Comparison of ENCODE assay signal across 9 cellular contexts in the genomic region with DNA sequence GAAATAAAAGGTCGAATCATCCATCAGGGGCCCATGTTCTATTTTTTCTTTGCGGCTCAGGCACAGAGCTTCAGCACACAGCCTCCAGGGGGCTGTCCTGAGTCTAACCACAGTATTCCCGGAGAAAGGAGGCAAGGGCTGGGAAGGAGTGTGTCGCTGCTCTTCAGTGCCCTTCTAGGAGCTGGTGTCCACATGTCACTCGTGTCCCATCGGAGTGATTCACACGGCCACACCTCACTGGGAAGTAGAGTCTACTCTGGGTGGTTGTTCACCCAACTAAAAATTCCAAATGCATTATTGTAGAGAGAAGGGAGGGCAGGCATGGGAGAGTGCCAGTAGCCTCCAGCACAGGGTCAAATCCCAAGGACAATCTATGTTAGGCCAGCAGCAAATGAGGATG.
DNase-seq lines count a peak whose midpoint lies in the region; ATAC-seq and TF ChIP-seq lines count a peak whose summit lies in the region.
"Had no signal": no experiment of that assay in that cellular context is flagged by ENCODE, and none has a peak within 500 bp of the region (broad histone marks: within the 10 kb centered on the region; RNA-seq: fewer than 3 reads in every experiment).

No MANE protein-coding gene starts in this region.

- ATAC-seq in RWPE2 (ENCODE audit: low read depth) = no peak
- no peak for ATAC-seq in GM21360 (IDR thresholded peaks at IDR 0.05; ENCODE audit: unreplicated experiment)
- no peak for ATAC-seq in natural killer cell
- ATAC-seq in activated naive CD8-positive, alpha-beta T cell treated with anti-CD3 and anti-CD28 coated beads, Interleukin-2, amount 50 U/mL, for 24 hours = no peak

- no peaks in the 10 kb centered on the region for H3K9me3 Mint-ChIP-seq in natural killer cell
- no peaks in the 10 kb centered on the region for H3K9me3 Mint-ChIP-seq in activated naive CD8-positive, alpha-beta T cell treated with anti-CD3 and anti-CD28 coated beads, Interleukin-2, amount 50 U/mL, for 24 hours

- DNase-seq in A172 (ENCODE audit: low spot score) = peak; percentile 75
- no peak for DNase-seq in RWPE2 (ENCODE audit: low spot score)
- peak; percentile 53 for DNase-seq in iPS DF 4.7 (ENCODE audit: extremely low read depth, low spot score)
- no peak for DNase-seq in natural killer cell
- DNase-seq in activated naive CD8-positive, alpha-beta T cell treated with anti-CD3 and anti-CD28 coated beads, Interleukin-2, amount 50 U/mL, for 24 hours = no peak
- DNase-seq in Karpas-422 = no peak

- H3K9me3 ChIP-seq in RWPE2 (ENCODE audit: severe bottlenecking) (no peaks in the 10 kb centered on the region), Karpas-422 (ENCODE audit: low read length) (no peaks in the 10 kb centered on the region)

- no peak overlapping the region for H3K4me2 ChIP-seq in Karpas-422 (ENCODE audit: low read depth, low read length, poor library complexity, severe bottlenecking)

- H3K4me1 ChIP-seq in RWPE2 (ENCODE audit: insufficient read depth, poor library complexity, severe bottlenecking) = peaks cover 17% of the 10 kb centered on the region
- peaks cover 4% of the 10 kb centered on the region for H3K4me1 ChIP-seq in Karpas-422 (ENCODE audit: low read length)

- H3K4me3 ChIP-seq in RWPE2 (ENCODE audit: severe bottlenecking) (no peak overlapping the region), Karpas-422 (ENCODE audit: low read length) (no peak overlapping the region)

- H3K36me3 ChIP-seq in RWPE2 (ENCODE audit: low read depth) (no peaks in the 10 kb centered on the region), Karpas-422 (ENCODE audit: insufficient read depth, low read length) (no peaks in the 10 kb centered on the region)

- no peak overlapping the region for H3K9ac ChIP-seq in Karpas-422 (ENCODE audit: low read length)

- TF ChIP-seq CTCF in GM12873 (IDR thresholded peaks at IDR 0.05; ENCODE audit: insufficient read depth, low read depth, low read length, missing control alignments) (peak; percentile 40), RWPE2 (IDR thresholded peaks at IDR 0.05; ENCODE audit: poor library complexity, severe bottlenecking) (peak; percentile 67), natural killer cell (IDR thresholded peaks at IDR 0.05) (no peak)

- no peaks in the 10 kb centered on the region for H3K36me3 Mint-ChIP-seq in natural killer cell
- H3K36me3 Mint-ChIP-seq in activated naive CD8-positive, alpha-beta T cell treated with anti-CD3 and anti-CD28 coated beads, Interleukin-2, amount 50 U/mL, for 24 hours (ENCODE audit: low read depth) = no peaks in the 10 kb centered on the region

- H2AFZ ChIP-seq in Karpas-422 (ENCODE audit: low read length) = no peak overlapping the region

- H3K27ac ChIP-seq in RWPE2 (ENCODE audit: poor library complexity, severe bottlenecking) (no peak overlapping the region), Karpas-422 (ENCODE audit: low read length) (no peak overlapping the region)
- H3K27ac ChIP-seq: epithelial cell of prostate had no signal

- no peaks in the 10 kb centered on the region for H4K20me1 ChIP-seq in Karpas-422 (ENCODE audit: insufficient read depth, low read depth, low read length)

- no peak overlapping the region for H3K4me3 Mint-ChIP-seq in natural killer cell
- H3K4me3 Mint-ChIP-seq in activated naive CD8-positive, alpha-beta T cell treated with anti-CD3 and anti-CD28 coated beads, Interleukin-2, amount 50 U/mL, for 24 hours = no peak overlapping the region

- H3K27me3 Mint-ChIP-seq in natural killer cell (ENCODE audit: low read depth in 2 of 2) = peaks cover 18 to 46% of the 10 kb centered on the region in 2 donors
- peaks cover 41% of the 10 kb centered on the region for H3K27me3 Mint-ChIP-seq in activated naive CD8-positive, alpha-beta T cell treated with anti-CD3 and anti-CD28 coated beads, Interleukin-2, amount 50 U/mL, for 24 hours

- H3K79me2 ChIP-seq in Karpas-422 (ENCODE audit: low read length) = no peaks in the 10 kb centered on the region

- H3K27ac Mint-ChIP-seq in natural killer cell = no peak overlapping the region
- no peak overlapping the region for H3K27ac Mint-ChIP-seq in activated naive CD8-positive, alpha-beta T cell treated with anti-CD3 and anti-CD28 coated beads, Interleukin-2, amount 50 U/mL, for 24 hours

- peaks cover 1 to 2% of the 10 kb centered on the region in 2 donors for H3K4me1 Mint-ChIP-seq in natural killer cell
- H3K4me1 Mint-ChIP-seq in activated naive CD8-positive, alpha-beta T cell treated with anti-CD3 and anti-CD28 coated beads, Interleukin-2, amount 50 U/mL, for 24 hours = peaks cover 1% of the 10 kb centered on the region

- H3K27me3 ChIP-seq in RWPE2 (ENCODE audit: insufficient read depth, poor library complexity, severe bottlenecking) (no peaks in the 10 kb centered on the region), Karpas-422 (ENCODE audit: low read length) (0 out of 2 replicates have a peak, but pooled peaks cover 2% of the 10 kb centered on the region)

- no peaks in the 10 kb centered on the region for H3K9me2 ChIP-seq in Karpas-422 (replicated peaks; ENCODE audit: insufficient read depth, low read length)

- intact Hi-C loops in natural killer cell (cut with micrococcal nuclease) = no loop called here

Comparison
In these comparisons a context has a peak if more than half of its experiments do, and no peak if none do; other contexts are left out.
1. DNase-seq: peak in A172 (single experiment) and iPS DF 4.7 (single experiment); none in RWPE2 (single experiment), natural killer cell (single experiment), activated naive CD8-positive, alpha-beta T cell treated with anti-CD3 and anti-CD28 coated beads, Interleukin-2, amount 50 U/mL, for 24 hours (single experiment) and Karpas-422 (single experiment).